ENCODE assay signal across 2 cellular contexts in genomic region chrX:16300831-16301230, GRCh38.
TF ChIP-seq lines count a peak whose summit lies in the region.

No MANE protein-coding gene starts in this region.

TF ChIP-seq in A549, 52 proteins besides CTCF, POLR2A, EP300 and RAD21:
- TF ChIP-seq, protein P1, sequence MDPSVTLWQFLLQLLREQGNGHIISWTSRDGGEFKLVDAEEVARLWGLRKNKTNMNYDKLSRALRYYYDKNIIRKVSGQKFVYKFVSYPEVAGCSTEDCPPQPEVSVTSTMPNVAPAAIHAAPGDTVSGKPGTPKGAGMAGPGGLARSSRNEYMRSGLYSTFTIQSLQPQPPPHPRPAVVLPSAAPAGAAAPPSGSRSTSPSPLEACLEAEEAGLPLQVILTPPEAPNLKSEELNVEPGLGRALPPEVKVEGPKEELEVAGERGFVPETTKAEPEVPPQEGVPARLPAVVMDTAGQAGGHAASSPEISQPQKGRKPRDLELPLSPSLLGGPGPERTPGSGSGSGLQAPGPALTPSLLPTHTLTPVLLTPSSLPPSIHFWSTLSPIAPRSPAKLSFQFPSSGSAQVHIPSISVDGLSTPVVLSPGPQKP (IDR thresholded peaks at IDR 0.05; ENCODE audit: low read depth, low read length), result no peak
- no peak for TF ChIP-seq PBX3 (IDR thresholded peaks at IDR 0.05)

TF ChIP-seq in endothelial cell of umbilical vein, 7 proteins besides CTCF, POLR2A, EP300 and RAD21 (continued from another document):
- TF ChIP-seq, protein P2, sequence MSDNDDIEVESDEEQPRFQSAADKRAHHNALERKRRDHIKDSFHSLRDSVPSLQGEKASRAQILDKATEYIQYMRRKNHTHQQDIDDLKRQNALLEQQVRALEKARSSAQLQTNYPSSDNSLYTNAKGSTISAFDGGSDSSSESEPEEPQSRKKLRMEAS (IDR thresholded peaks at IDR 0.05; ENCODE audit: insufficient read depth, insufficient read length), result no peak
- TF ChIP-seq EZH2 (IDR thresholded peaks at IDR 0.05; ENCODE audit: borderline replicate concordance, low read depth, low read length, severe bottlenecking), result no peak
- TF ChIP-seq GATA2 (IDR thresholded peaks at IDR 0.05; ENCODE audit: insufficient read depth, insufficient read length, low read depth, low read length), result no peak
- no peak for TF ChIP-seq MYC (IDR thresholded peaks at IDR 0.05; ENCODE audit: low read depth, low read length)
TF ChIP-seq in endothelial cell of umbilical vein: peak in this region for 0.
